Comparison of ENCODE assay signal across 8 cellular contexts in genomic region chr2:204871246-204871953, GRCh38.
DNase-seq lines count a peak whose midpoint lies in the region; ATAC-seq, FAIRE-seq and TF ChIP-seq lines count a peak whose summit lies in the region.

No MANE protein-coding gene starts in this region.

- no peak for FAIRE-seq in keratinocyte (lab: Jason Lieb, UNC)

- no peaks in the 10 kb centered on the region for H3K9me1 ChIP-seq in keratinocyte (ENCODE audit: control insufficient read depth, extremely low read depth, insufficient read depth, low read length)

- no peaks in the 10 kb centered on the region for H3K27me3 ChIP-seq in Caco-2 (replicated peaks; ENCODE audit: control insufficient read depth, insufficient read depth, low read length)
- H3K27me3 ChIP-seq in keratinocyte (ENCODE audit: control insufficient read depth, extremely low read depth, insufficient read depth, low read length), result no peaks in the 10 kb centered on the region

- H3K27me3 Mint-ChIP-seq in Caco-2 (ENCODE audit: insufficient read depth, unreplicated experiment) (no peaks in the 10 kb centered on the region), WTC11 (ENCODE audit: low read depth) (no peaks in the 10 kb centered on the region)

- CTCF ChIA-PET in Caco-2 (lab: Charles Lee) (interaction anchor here (0.6 to 0.9 kb wide), 3 partner anchors 152 to 808 kb away, joined by 3 to 6 read pairs (median 5); no protein-coding TSS in a partner anchor), WTC11 (lab: Charles Lee) (interaction anchor here (0.6 to 1.3 kb wide), 7 partner anchors 10 to 804 kb away, joined by 3 to 7 read pairs (median 3); no protein-coding TSS in a partner anchor)

- H3K4me3 ChIP-seq in Caco-2 (ENCODE audit: low read depth, low read length) (no peak overlapping the region), keratinocyte (ENCODE audit: control insufficient read depth in 2 of 3, extremely low read depth in 1 of 3, insufficient read depth in 2 of 3, low read depth in 1 of 3, low read length in 3 of 3) (no peak overlapping the region)

- peak; percentile 48; the same call in 1 of the 2 replicates for ATAC-seq in WTC11
- ATAC-seq in GM19452 (IDR thresholded peaks at IDR 0.05; ENCODE audit: unreplicated experiment), result no peak
- ATAC-seq in HG03469 (IDR thresholded peaks at IDR 0.05; ENCODE audit: unreplicated experiment), result no peak

- no peak overlapping the region for H3K27ac ChIP-seq in keratinocyte (ENCODE audit: control insufficient read depth, insufficient read depth, low read length)

- TF ChIP-seq CTCF in Caco-2 (IDR thresholded peaks at IDR 0.05; ENCODE audit: insufficient read depth in 1 of 2, low read depth in 1 of 2, low read length in 1 of 2, severe bottlenecking in 1 of 2, unreplicated experiment in 1 of 2), result peak; percentile 32 to 44
- TF ChIP-seq CTCF in WTC11 (IDR thresholded peaks at IDR 0.05), result no peak
- peak in 2 of 3 experiments; percentile 13 to 15 for TF ChIP-seq CTCF in keratinocyte (optimal IDR thresholded peaks at IDR 0.05 in 1 of 3, IDR thresholded peaks at IDR 0.05 in 1 of 3, conservative IDR thresholded peaks at IDR 0.05 in 1 of 3; ENCODE audit: extremely low read depth in 1 of 3, insufficient read depth in 2 of 3, low read length in 3 of 3)

- no peaks in the 10 kb centered on the region for H4K20me1 ChIP-seq in keratinocyte (ENCODE audit: control insufficient read depth, extremely low read depth, insufficient read depth, low read length)

- peaks cover 16% of the 10 kb centered on the region for H3K9me3 Mint-ChIP-seq in Caco-2 (ENCODE audit: unreplicated experiment)
- peaks cover 5% of the 10 kb centered on the region; the same call in 1 of the 2 replicates for H3K9me3 Mint-ChIP-seq in WTC11

- DNase-seq in Caco-2 (peak in 1 of 2 experiments; percentile 16), LHCN-M2 (ENCODE audit: low read depth) (peak; percentile 60), WTC11 (ENCODE audit: low spot score) (no peak), keratinocyte (ENCODE audit: low read depth, low spot score) (no peak), mesenteric fat pad (ENCODE audit: low spot score) (no peak)
- no peak for DNase-seq in activated CD4-positive, alpha-beta T cell treated with anti-CD3 and anti-CD28 coated beads for 1 hour

- peaks cover 5% of the 10 kb centered on the region for H3K36me3 Mint-ChIP-seq in Caco-2 (ENCODE audit: insufficient read depth, unreplicated experiment)
- no peaks in the 10 kb centered on the region for H3K36me3 Mint-ChIP-seq in WTC11

- intact Hi-C loops in Caco-2 (cut with micrococcal nuclease; ENCODE audit: unreplicated experiment), result loop anchor here (1.0 to 10.0 kb wide), 3 partner anchors 263 to 1056 kb away; no protein-coding TSS in a partner anchor

- POLR2A ChIA-PET in Caco-2 (lab: Charles Lee) (interaction anchor here (0.5 to 0.9 kb wide), 2 partner anchors 10 to 428 kb away, joined by 4 to 8 read pairs; no protein-coding TSS in a partner anchor), WTC11 (lab: Charles Lee) (no interaction called here)

- H3K4me1 Mint-ChIP-seq in Caco-2 (ENCODE audit: low read depth, unreplicated experiment), result peaks cover 20% of the 10 kb centered on the region
- H3K4me1 Mint-ChIP-seq in WTC11, result peaks cover 13% of the 10 kb centered on the region

- H3K9ac ChIP-seq in keratinocyte (ENCODE audit: control insufficient read depth, extremely low read depth, insufficient read depth, low read length), result no peak overlapping the region

- H3K4me3 Mint-ChIP-seq in Caco-2 (ENCODE audit: unreplicated experiment), result no peak overlapping the region
- no peak overlapping the region for H3K4me3 Mint-ChIP-seq in WTC11

- H2AFZ ChIP-seq in keratinocyte (ENCODE audit: control insufficient read depth, low read length), result no peak overlapping the region

- H3K4me1 ChIP-seq in Caco-2 (no peaks in the 10 kb centered on the region), keratinocyte (ENCODE audit: control insufficient read depth, extremely low read depth, insufficient read depth, low read length) (no peaks in the 10 kb centered on the region)

- H3K79me2 ChIP-seq in keratinocyte (ENCODE audit: control insufficient read depth, insufficient read depth, low read length), result no peaks in the 10 kb centered on the region

- H3K4me2 ChIP-seq in keratinocyte (ENCODE audit: control insufficient read depth, extremely low read depth, insufficient read depth, low read depth, low read length), result no peak overlapping the region

- dilution Hi-C loops in keratinocyte (cut with MboI; ENCODE audit: extremely low pct_ligation_motif_present, low sequenced_read_pairs), result no loop called here

- no peaks in the 10 kb centered on the region for H3K36me3 ChIP-seq in Caco-2 (ENCODE audit: control insufficient read depth, insufficient read depth, low read length)
- no peaks in the 10 kb centered on the region for H3K36me3 ChIP-seq in keratinocyte (ENCODE audit: control insufficient read depth in 2 of 2, extremely low read depth in 1 of 2, insufficient read depth in 2 of 2, low read length in 2 of 2)

- no peaks in the 10 kb centered on the region for H3K9me3 ChIP-seq in Caco-2
- no peaks in the 10 kb centered on the region for H3K9me3 ChIP-seq in keratinocyte (ENCODE audit: control insufficient read depth, low read depth, low read length)

- BruUV-seq in Caco-2 (replicated peaks; lab: Mats Ljungman, UMichigan), result no TSS peak

- H3K27ac Mint-ChIP-seq in Caco-2 (ENCODE audit: unreplicated experiment) (no peak overlapping the region), WTC11 (no peak overlapping the region)

TF ChIP-seq in WTC11, 78 proteins besides CTCF, POLR2A, EP300 and RAD21:
- TF ChIP-seq JAZF1 (CRISPR knock-in tag; IDR thresholded peaks at IDR 0.05), result no peak
- no peak for TF ChIP-seq HMGA2 (CRISPR knock-in tag; IDR thresholded peaks at IDR 0.05)
- TF ChIP-seq OVOL2 (CRISPR knock-in tag; IDR thresholded peaks at IDR 0.05; ENCODE audit: borderline replicate concordance), result no peak
- no peak for TF ChIP-seq FOXP1 (CRISPR knock-in tag; IDR thresholded peaks at IDR 0.05; ENCODE audit: borderline replicate concordance)
- TF ChIP-seq NR1H2 (CRISPR knock-in tag; IDR thresholded peaks at IDR 0.05), result no peak
- TF ChIP-seq, protein P1, sequence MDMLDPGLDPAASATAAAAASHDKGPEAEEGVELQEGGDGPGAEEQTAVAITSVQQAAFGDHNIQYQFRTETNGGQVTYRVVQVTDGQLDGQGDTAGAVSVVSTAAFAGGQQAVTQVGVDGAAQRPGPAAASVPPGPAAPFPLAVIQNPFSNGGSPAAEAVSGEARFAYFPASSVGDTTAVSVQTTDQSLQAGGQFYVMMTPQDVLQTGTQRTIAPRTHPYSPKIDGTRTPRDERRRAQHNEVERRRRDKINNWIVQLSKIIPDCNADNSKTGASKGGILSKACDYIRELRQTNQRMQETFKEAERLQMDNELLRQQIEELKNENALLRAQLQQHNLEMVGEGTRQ (CRISPR knock-in tag; IDR thresholded peaks at IDR 0.05), result no peak
- no peak for TF ChIP-seq ZBTB21 (CRISPR knock-in tag; IDR thresholded peaks at IDR 0.05; ENCODE audit: borderline replicate concordance)
- TF ChIP-seq FOXP4 (CRISPR knock-in tag; IDR thresholded peaks at IDR 0.05), result no peak
- TF ChIP-seq NR2C2 (CRISPR knock-in tag; IDR thresholded peaks at IDR 0.05), result no peak
- TF ChIP-seq, protein P2, sequence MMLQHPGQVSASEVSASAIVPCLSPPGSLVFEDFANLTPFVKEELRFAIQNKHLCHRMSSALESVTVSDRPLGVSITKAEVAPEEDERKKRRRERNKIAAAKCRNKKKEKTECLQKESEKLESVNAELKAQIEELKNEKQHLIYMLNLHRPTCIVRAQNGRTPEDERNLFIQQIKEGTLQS (CRISPR knock-in tag; conservative IDR thresholded peaks at IDR 0.05), result no peak
- TF ChIP-seq NR3C1 (CRISPR knock-in tag; conservative IDR thresholded peaks at IDR 0.05; ENCODE audit: low read depth), result no peak
- TF ChIP-seq, protein P3, sequence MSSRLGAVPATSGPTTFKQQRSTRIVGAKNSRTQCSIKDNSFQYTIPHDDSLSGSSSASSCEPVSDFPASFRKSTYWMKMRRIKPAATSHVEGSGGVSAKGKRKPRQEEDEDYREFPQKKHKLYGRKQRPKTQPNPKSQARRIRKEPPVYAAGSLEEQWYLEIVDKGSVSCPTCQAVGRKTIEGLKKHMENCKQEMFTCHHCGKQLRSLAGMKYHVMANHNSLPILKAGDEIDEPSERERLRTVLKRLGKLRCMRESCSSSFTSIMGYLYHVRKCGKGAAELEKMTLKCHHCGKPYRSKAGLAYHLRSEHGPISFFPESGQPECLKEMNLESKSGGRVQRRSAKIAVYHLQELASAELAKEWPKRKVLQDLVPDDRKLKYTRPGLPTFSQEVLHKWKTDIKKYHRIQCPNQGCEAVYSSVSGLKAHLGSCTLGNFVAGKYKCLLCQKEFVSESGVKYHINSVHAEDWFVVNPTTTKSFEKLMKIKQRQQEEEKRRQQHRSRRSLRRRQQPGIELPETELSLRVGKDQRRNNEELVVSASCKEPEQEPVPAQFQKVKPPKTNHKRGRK (CRISPR knock-in tag; IDR thresholded peaks at IDR 0.05; ENCODE audit: borderline replicate concordance), result no peak
- no peak for TF ChIP-seq GTF2I (CRISPR knock-in tag; conservative IDR thresholded peaks at IDR 0.05)
- no peak for TF ChIP-seq ZNF416 (CRISPR knock-in tag; IDR thresholded peaks at IDR 0.05)
- TF ChIP-seq JUN (CRISPR knock-in tag; IDR thresholded peaks at IDR 0.05), result no peak
